In genomic region chr5:175894251-175894650, GRCh38 we compare ENCODE assay signal across 19 cellular contexts. TPM values are rescaled to one million over a fixed set of nuclear protein-coding genes. Genes with fewer than 3 reads are reported as not detected.
"Had no signal": no experiment of that assay in that cellular context is flagged by ENCODE, and none has a peak within 500 bp of the region (broad histone marks: within the 10 kb centered on the region; RNA-seq: fewer than 3 reads in every experiment).

No MANE protein-coding gene starts in this region.

- H3K27ac Mint-ChIP-seq: activated naive CD4-positive, alpha-beta T cell treated with anti-CD3 and anti-CD28 coated beads, Interleukin-2, amount 50 U/mL, for 24 hours; activated T-cell treated with anti-CD3 and anti-CD28 coated beads, Interleukin-2, amount 50 U/mL, for 72 hours; T-cell had no signal

- H3K4me3 Mint-ChIP-seq: activated naive CD4-positive, alpha-beta T cell treated with anti-CD3 and anti-CD28 coated beads, Interleukin-2, amount 50 U/mL, for 24 hours; activated T-cell treated with anti-CD3 and anti-CD28 coated beads, Interleukin-2, amount 50 U/mL, for 72 hours; immature natural killer cell had no signal

- H3K27ac ChIP-seq: ascending aorta, esophagus muscularis mucosa, gastroesophageal sphincter, heart right ventricle, left ventricle myocardium inferior had no signal

- ATAC-seq: activated T-cell treated with anti-CD3 and anti-CD28 coated beads, Interleukin-2, amount 50 U/mL, for 72 hours; gastroesophageal sphincter; naive thymus-derived CD4-positive, alpha-beta T cell; T-cell had no signal

- H3K4me1 ChIP-seq: ascending aorta, gastroesophageal sphincter had no signal

- H3K4me3 ChIP-seq: ascending aorta, esophagus muscularis mucosa, gastroesophageal sphincter, heart right ventricle, left ventricle myocardium inferior had no signal

- H3K9me3 Mint-ChIP-seq: activated naive CD4-positive, alpha-beta T cell treated with anti-CD3 and anti-CD28 coated beads, Interleukin-2, amount 50 U/mL, for 24 hours; activated T-cell treated with anti-CD3 and anti-CD28 coated beads, Interleukin-2, amount 50 U/mL, for 72 hours had no signal

- H3K27me3 ChIP-seq: ascending aorta, heart right ventricle had no signal

- H3K9me3 ChIP-seq: ascending aorta, esophagus muscularis mucosa, left ventricle myocardium inferior had no signal

- H3K36me3 ChIP-seq: ascending aorta, esophagus muscularis mucosa, gastroesophageal sphincter, heart right ventricle, left ventricle myocardium inferior had no signal

- DNase-seq: activated CD4-positive, alpha-beta T cell treated with anti-CD3 and anti-CD28 coated beads for 1 hour; activated CD8-positive, alpha-beta memory T cell treated with anti-CD3 and anti-CD28 coated beads for 24 hours; activated gamma-delta T cell; activated T-cell treated with anti-CD3 and anti-CD28 coated beads, Interleukin-2, amount 50 U/mL, for 72 hours; cerebellar nuclear complex; cortex of kidney; effector CD4-positive, alpha-beta T cell; immature natural killer cell; kidney glomerular epithelial cell; left ventricle myocardium inferior; mammary epithelial cell; naive thymus-derived CD4-positive, alpha-beta T cell; stimulated activated naive CD4-positive, alpha-beta T cell; T-cell had no signal

RNA-seq across cellular contexts. Expression of gene CPLX2, which starts 22.9 kb away (rescaled TPM):
- total RNA-seq: activated T-cell treated with anti-CD3 and anti-CD28 coated beads, Interleukin-2, amount 50 U/mL, for 72 hours; ascending aorta; heart right ventricle; left ventricle myocardium inferior; mammary epithelial cell; naive thymus-derived CD4-positive, alpha-beta T cell; T-cell had no signal
- polyA plus RNA-seq: immature natural killer cell; mammary epithelial cell; naive thymus-derived CD4-positive, alpha-beta T cell had no signal
